ENCODE assay signal across 8 cellular contexts in the genomic region with DNA sequence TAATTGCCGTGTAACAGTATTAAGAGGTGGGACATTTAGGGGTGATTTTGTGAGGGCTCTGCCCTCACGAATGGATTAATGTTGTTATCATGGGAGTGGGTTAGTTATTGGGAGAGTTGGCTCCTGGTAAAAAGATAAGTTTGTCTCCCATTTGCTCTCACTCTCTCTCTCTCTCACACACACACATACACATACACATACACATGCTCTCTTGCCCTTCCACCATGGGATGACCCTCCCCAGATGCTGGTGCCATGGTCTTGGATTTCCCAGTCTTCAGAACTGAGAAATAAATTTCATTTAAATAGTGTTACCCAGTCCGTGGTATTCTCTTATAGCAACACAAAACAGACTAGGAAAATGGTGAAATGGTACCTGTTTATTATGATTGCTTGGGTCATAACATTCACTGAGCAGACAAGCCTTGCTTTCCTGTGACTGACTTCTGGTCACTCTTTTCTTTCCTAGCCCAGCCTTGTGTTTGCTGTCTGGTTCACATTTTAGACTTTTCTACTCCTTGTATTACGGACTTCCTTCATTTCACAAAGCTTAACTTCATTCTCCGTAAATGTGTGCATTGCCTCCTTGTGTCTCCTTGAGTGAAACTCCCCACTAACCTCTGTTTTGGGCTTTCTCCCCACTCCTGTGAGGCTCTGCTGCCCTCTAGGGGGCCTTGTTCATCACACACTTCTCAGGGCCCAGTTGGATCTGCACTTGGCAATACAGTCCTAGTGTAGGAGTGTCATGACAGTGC.
DNase-seq lines count a peak whose midpoint lies in the region; ATAC-seq and FAIRE-seq lines count a peak whose summit lies in the region.

No MANE protein-coding gene starts in this region.

- peak; percentile 99 for ATAC-seq in GM21737 (IDR thresholded peaks at IDR 0.05; ENCODE audit: unreplicated experiment)

- peak; percentile 17 for FAIRE-seq in urothelium cell line (lab: Jason Lieb, UNC)

- intact Hi-C loops in posterior vena cava (cut with DNase I) = no loop called here

- DNase-seq in G401 (ENCODE audit: low spot score) (peak; percentile 43), KG1 (lab: John Stamatoyannopoulos, UW) (peak; percentile 90), SK-N-DZ (ENCODE audit: low spot score) (peak; percentile 91), glomerular visceral epithelial cell (ENCODE audit: extremely low spot score) (peak; percentile 85), posterior vena cava (ENCODE audit: low spot score) (peak; percentile 93), urothelium cell line (ENCODE audit: low spot score) (peak; percentile 76)
- DNase-seq in activated naive CD4-positive, alpha-beta T cell treated with Interleukin-2 at 50 U/mL for 16 hours = peak; percentile 77

- in situ Hi-C loops in G401 (cut with HindIII; ENCODE audit: low sequenced_read_pairs) = no loop called here

Comparison
In these comparisons a context has a peak if more than half of its experiments do, and no peak if none do; other contexts are left out.
1. Peak in every context shown above with its lines: DNase-seq and ATAC-seq.
2. DNase-seq: peak in every context shown above with its lines; median percentile 93 in posterior vena cava; 91 in SK-N-DZ; 90 in KG1; 85 in glomerular visceral epithelial cell; 77 in activated naive CD4-positive, alpha-beta T cell treated with Interleukin-2 at 50 U/mL for 16 hours; 76 in urothelium cell line; 43 in G401.